In genomic region chr13:44523176-44524017, GRCh38 we compare ENCODE assay signal across 8 cellular contexts. TPM values are rescaled to one million over a fixed set of nuclear protein-coding genes. Genes with fewer than 3 reads are reported as not detected.
DNase-seq lines count a peak whose midpoint lies in the region; ATAC-seq and TF ChIP-seq lines count a peak whose summit lies in the region.

No MANE protein-coding gene starts in this region.

- no peak overlapping the region for H3K27ac Mint-ChIP-seq in GM23338

- H3K9me2 ChIP-seq in GM23338 (ENCODE audit: insufficient read depth): no peaks in the 10 kb centered on the region

- H3K27me3 Mint-ChIP-seq in GM23338 (ENCODE audit: insufficient read depth, low read depth, poor library complexity): no peaks in the 10 kb centered on the region

- peaks cover 24% of the 10 kb centered on the region for H3K4me1 Mint-ChIP-seq in GM23338

- no peaks in the 10 kb centered on the region for H3K9me3 Mint-ChIP-seq in GM23338

- ATAC-seq in GM23338: no peak
- ATAC-seq in GM21423 (IDR thresholded peaks at IDR 0.05; ENCODE audit: unreplicated experiment): no peak

- peaks cover 19% of the 10 kb centered on the region for H3K4me1 ChIP-seq in GM23338 (ENCODE audit: insufficient read depth)

- H3K27ac ChIP-seq in GM23338 (ENCODE audit: low read depth): no peak overlapping the region

- H3K4me3 ChIP-seq in GM23338 (no peak overlapping the region), H7 (ENCODE audit: insufficient read depth, low read depth, low read length) (no peak overlapping the region)

- H2AFZ ChIP-seq in GM23338: no peak overlapping the region

- H3F3A ChIP-seq in GM23338 (replicated peaks; ENCODE audit: low read depth): no peaks in the 10 kb centered on the region

- H3K4me3 Mint-ChIP-seq in GM23338: no peak overlapping the region

- H3K36me3 Mint-ChIP-seq in GM23338 (ENCODE audit: low read depth): no peaks in the 10 kb centered on the region

- peaks cover 13% of the 10 kb centered on the region; the same call in 1 of the 2 replicates for H4K20me1 ChIP-seq in GM23338 (replicated peaks; ENCODE audit: insufficient read depth)

- no peaks in the 10 kb centered on the region for H3K27me3 ChIP-seq in GM23338 (ENCODE audit: insufficient read depth)
- H3K27me3 ChIP-seq in H7 (ENCODE audit: control insufficient read depth, insufficient read depth, low read length): no peaks in the 10 kb centered on the region

- no peak overlapping the region; the same call in 1 of the 2 replicates for H3K4me2 ChIP-seq in GM23338

- no peak for TF ChIP-seq CTCF in GM23338 (conservative IDR thresholded peaks at IDR 0.05; ENCODE audit: low read depth in 2 of 2)

- DNase-seq in AG08396 (ENCODE audit: low spot score) (peak; percentile 23), GM23338 (ENCODE audit: low spot score) (peak; percentile 19), amniotic epithelial cell (ENCODE audit: low read depth) (peak; percentile 87), kidney glomerular epithelial cell (lab: John Stamatoyannopoulos, UW) (peak; percentile 80), GOT3 (lab: John Stamatoyannopoulos, UW) (no peak), H7 (no peak)
- no peak for DNase-seq in activated CD4-positive, alpha-beta T cell treated with anti-CD3 and anti-CD28 coated beads, Interleukin-2, amount 50 U/mL, for 1 hour

- H3K79me2 ChIP-seq in GM23338 (replicated peaks; ENCODE audit: insufficient read depth): peaks cover 31% of the 10 kb centered on the region; the same call in 1 of the 2 replicates

- H3K36me3 ChIP-seq in GM23338 (ENCODE audit: insufficient read depth): no peaks in the 10 kb centered on the region
- H3K36me3 ChIP-seq in H7 (replicated peaks; ENCODE audit: control insufficient read depth, insufficient read depth, low read length): no peaks in the 10 kb centered on the region

TF ChIP-seq in GM23338, 12 proteins besides CTCF, POLR2A, EP300 and RAD21:
- TF ChIP-seq EZH2 (IDR thresholded peaks at IDR 0.05; ENCODE audit: low read depth, unreplicated experiment): no peak
- TF ChIP-seq EZH2phosphoT487 (IDR thresholded peaks at IDR 0.05; ENCODE audit: unreplicated experiment): no peak
- no peak for TF ChIP-seq POLR2AphosphoS5 (IDR thresholded peaks at IDR 0.05; ENCODE audit: low read depth)
- no peak for TF ChIP-seq CREB1 (CRISPR knock-in tag; IDR thresholded peaks at IDR 0.05; ENCODE audit: low read depth)
- TF ChIP-seq ETS1 (IDR thresholded peaks at IDR 0.05): no peak
- TF ChIP-seq STAT1 (IDR thresholded peaks at IDR 0.05; ENCODE audit: unreplicated experiment): no peak
- no peak for TF ChIP-seq ZNF331 (CRISPR knock-in tag; IDR thresholded peaks at IDR 0.05; ENCODE audit: low read depth)
- no peak for TF ChIP-seq JUNB (IDR thresholded peaks at IDR 0.05; ENCODE audit: unreplicated experiment)
- TF ChIP-seq NANOG (IDR thresholded peaks at IDR 0.05; ENCODE audit: borderline replicate concordance): no peak
- no peak for TF ChIP-seq ZNF462 (CRISPR knock-in tag; IDR thresholded peaks at IDR 0.05)
- TF ChIP-seq REST (IDR thresholded peaks at IDR 0.05; ENCODE audit: unreplicated experiment): no peak
- TF ChIP-seq ZNF114 (CRISPR knock-in tag; IDR thresholded peaks at IDR 0.05): no peak

RNA-seq across cellular contexts. Expression of gene TSC22D1, which starts 52.7 kb away (rescaled TPM):
- total RNA-seq in GM23338 (2014; rRNA removed; shearing (Covaris generic)): 101 and 114 TPM in 2 replicates
- polyA plus RNA-seq in GM23338 (2016; fragmentation: Nextera tagmentation; extraction: Ambion mirVana): 50.5 and 58.5 TPM in 2 replicates
- 44.7 and 50.1 TPM in 2 replicates for total RNA-seq in H7 (2014; rRNA removed; shearing (Covaris generic))

Comparison
In these comparisons a context has a peak if more than half of its experiments do, and no peak if none do; other contexts are left out.
1. DNase-seq: peak in AG08396 (single experiment), GM23338 (single experiment), amniotic epithelial cell (single experiment) and kidney glomerular epithelial cell (single experiment); none in GOT3 (single experiment), H7 (single experiment) and activated CD4-positive, alpha-beta T cell treated with anti-CD3 and anti-CD28 coated beads, Interleukin-2, amount 50 U/mL, for 1 hour (single experiment).